16 cellular contexts compared by ENCODE assay signal in the genomic region with DNA sequence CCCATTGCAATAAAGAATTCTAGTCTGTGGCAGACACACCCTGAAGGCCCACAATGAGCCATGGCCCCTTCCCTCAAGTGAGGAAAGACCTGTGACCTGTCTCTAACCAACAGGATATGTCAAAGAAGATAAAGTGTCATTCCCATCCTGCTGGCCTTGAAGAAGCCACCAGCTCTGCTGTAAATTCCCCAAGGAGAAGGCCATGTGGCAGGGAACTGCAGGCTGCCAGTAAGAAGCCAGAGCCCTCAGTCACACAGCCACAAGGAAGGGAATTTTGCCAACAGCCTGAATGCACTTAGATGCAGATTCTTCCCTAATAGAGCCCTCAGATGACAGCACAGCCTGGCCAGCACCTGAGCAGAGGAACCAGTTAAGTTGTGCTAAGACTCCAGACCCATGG. TPM values are rescaled to one million over a fixed set of nuclear protein-coding genes. Genes with fewer than 3 reads are reported as not detected.
DNase-seq lines count a peak whose midpoint lies in the region; ATAC-seq and TF ChIP-seq lines count a peak whose summit lies in the region.
"Had no signal": no experiment of that assay in that cellular context is flagged by ENCODE, and none has a peak within 500 bp of the region (broad histone marks: within the 10 kb centered on the region; RNA-seq: fewer than 3 reads in every experiment).

No MANE protein-coding gene starts in this region.

- intact Hi-C loops in A673 (cut with micrococcal nuclease; ENCODE audit: unreplicated experiment) = no loop called here
- intact Hi-C loops in aorta (cut with DNase I) = no loop called here

- H3K36me3 Mint-ChIP-seq in GM23338 (ENCODE audit: low read depth) = no peaks in the 10 kb centered on the region
- H3K36me3 Mint-ChIP-seq: CD8-positive, alpha-beta memory T cell had no signal

- peaks cover 8% of the 10 kb centered on the region for H3K27me3 ChIP-seq in A673 (replicated peaks; ENCODE audit: insufficient read depth, low read depth, low read length, poor library complexity)
- no peaks in the 10 kb centered on the region for H3K27me3 ChIP-seq in GM23338 (ENCODE audit: insufficient read depth)
- H3K27me3 ChIP-seq in osteoblast (ENCODE audit: insufficient read depth, low read length) = no peaks in the 10 kb centered on the region
- no peaks in the 10 kb centered on the region for H3K27me3 ChIP-seq in aorta (ENCODE audit: control insufficient read depth in 1 of 2, insufficient read depth in 2 of 2, low read length in 1 of 2)
- H3K27me3 ChIP-seq: BLaER1 had no signal

- no peak overlapping the region for H3K4me3 ChIP-seq in A673 (ENCODE audit: low read depth, low read length, poor library complexity, severe bottlenecking)
- H3K4me3 ChIP-seq in GM23338 = no peak overlapping the region
- H3K4me3 ChIP-seq in osteoblast (ENCODE audit: insufficient read depth, low read length) = no peak overlapping the region
- no peak overlapping the region for H3K4me3 ChIP-seq in aorta (ENCODE audit: low read length in 2 of 2)
- H3K4me3 ChIP-seq: A549, BLaER1, GM23248, K562 had no signal

- CTCF ChIA-PET in A673 (lab: Charles Lee) = no interaction called here

- H3K27ac ChIP-seq in A673 (ENCODE audit: low read depth, low read length, poor library complexity, severe bottlenecking) = no peak overlapping the region
- no peak overlapping the region for H3K27ac ChIP-seq in GM23338 (ENCODE audit: low read depth)
- no peak overlapping the region for H3K27ac ChIP-seq in osteoblast (ENCODE audit: low read depth, low read length)
- no peak overlapping the region for H3K27ac ChIP-seq in aorta (ENCODE audit: low read depth in 1 of 2, low read length in 2 of 2)
- H3K27ac ChIP-seq: A549, BLaER1, GM23248 had no signal

- no peak overlapping the region for H3K4me3 Mint-ChIP-seq in GM23338
- H3K4me3 Mint-ChIP-seq: CD8-positive, alpha-beta memory T cell had no signal

- H3K9me2 ChIP-seq in GM23338 (ENCODE audit: insufficient read depth) = peaks cover 5% of the 10 kb centered on the region; the same call in 1 of the 2 replicates

- H3K4me2 ChIP-seq in GM23338 (no peak overlapping the region), osteoblast (ENCODE audit: insufficient read depth, low read length) (no peak overlapping the region)
- H3K4me2 ChIP-seq: A549, BLaER1 had no signal

- no peaks in the 10 kb centered on the region for H3K9me3 ChIP-seq in A673 (ENCODE audit: low read depth, low read length, poor library complexity, severe bottlenecking)
- H3K9me3 ChIP-seq in osteoblast (ENCODE audit: low read depth, low read length) = no peaks in the 10 kb centered on the region
- H3K9me3 ChIP-seq in aorta (ENCODE audit: control insufficient read depth, low read length) = no peaks in the 10 kb centered on the region
- H3K9me3 ChIP-seq: A549, BLaER1, Caco-2 had no signal

- H3K79me2 ChIP-seq in GM23338 (replicated peaks; ENCODE audit: insufficient read depth) (no peaks in the 10 kb centered on the region), osteoblast (ENCODE audit: insufficient read depth, low read length) (no peaks in the 10 kb centered on the region)

- H3K4me1 ChIP-seq in A673 (ENCODE audit: insufficient read depth, low read length, poor library complexity, severe bottlenecking) (no peaks in the 10 kb centered on the region), GM23338 (ENCODE audit: insufficient read depth) (no peaks in the 10 kb centered on the region), osteoblast (ENCODE audit: insufficient read depth, low read length) (no peaks in the 10 kb centered on the region), aorta (ENCODE audit: control insufficient read depth in 1 of 2, insufficient read depth in 2 of 2, low read length in 2 of 2) (no peaks in the 10 kb centered on the region)
- H3K4me1 ChIP-seq: A549, BLaER1, Caco-2 had no signal

- POLR2A ChIA-PET in A673 (lab: Charles Lee; ENCODE audit: low non-redundant PET) = no interaction called here

- ATAC-seq in GM23338 (no peak), HG02973 (IDR thresholded peaks at IDR 0.05; ENCODE audit: unreplicated experiment) (no peak), aorta (ENCODE audit: low FRiP score) (no peak)
- ATAC-seq: A549, K562 had no signal

- peaks cover 3% of the 10 kb centered on the region; the same call in 1 of the 3 replicates for H3K9me3 Mint-ChIP-seq in GM23338

- no peaks in the 10 kb centered on the region for H3K36me3 ChIP-seq in A673 (ENCODE audit: insufficient read depth, low read length, poor library complexity, severe bottlenecking)
- H3K36me3 ChIP-seq in GM23338 (ENCODE audit: insufficient read depth) = no peaks in the 10 kb centered on the region
- H3K36me3 ChIP-seq in osteoblast (ENCODE audit: insufficient read depth, low read length) = no peaks in the 10 kb centered on the region
- H3K36me3 ChIP-seq in aorta (ENCODE audit: control insufficient read depth in 1 of 2, insufficient read depth in 2 of 2, low read length in 1 of 2) = no peaks in the 10 kb centered on the region
- H3K36me3 ChIP-seq: BLaER1 had no signal

- no TSS peak for BruUV-seq in A673 (replicated peaks; lab: Mats Ljungman, UMichigan)

- no peaks in the 10 kb centered on the region for H3K27me3 Mint-ChIP-seq in GM23338 (ENCODE audit: insufficient read depth, low read depth, poor library complexity)

- H4K20me1 ChIP-seq in GM23338 (replicated peaks; ENCODE audit: insufficient read depth) (no peaks in the 10 kb centered on the region), osteoblast (ENCODE audit: insufficient read depth, low read length) (no peaks in the 10 kb centered on the region)
- H4K20me1 ChIP-seq: BLaER1 had no signal

- H3K27ac Mint-ChIP-seq in GM23338 = no peak overlapping the region
- H3K27ac Mint-ChIP-seq: CD8-positive, alpha-beta memory T cell had no signal

- H2AFZ ChIP-seq in GM23338 (peak overlapping the region; percentile 32; the same call in 1 of the 2 replicates), osteoblast (ENCODE audit: low read length) (no peak overlapping the region)
- H2AFZ ChIP-seq: GM23248 had no signal

- TF ChIP-seq CTCF in A673 (conservative IDR thresholded peaks at IDR 0.05; ENCODE audit: low read depth, low read length) = no peak
- TF ChIP-seq CTCF in GM23338 (conservative IDR thresholded peaks at IDR 0.05; ENCODE audit: low read depth in 2 of 2) = no peak
- no peak for TF ChIP-seq CTCF in osteoblast (IDR thresholded peaks at IDR 0.05; ENCODE audit: extremely low read depth, low read depth, low read length)

- H3K4me1 Mint-ChIP-seq in GM23338 = no peaks in the 10 kb centered on the region
- H3K4me1 Mint-ChIP-seq: CD8-positive, alpha-beta memory T cell had no signal

- no peaks in the 10 kb centered on the region for H3F3A ChIP-seq in GM23338 (replicated peaks; ENCODE audit: low read depth)

- DNase-seq in A673 (ENCODE audit: low spot score) (peak; percentile 3), GM23338 (ENCODE audit: low spot score) (no peak), cerebellar cortex (ENCODE audit: low spot score) (peak; percentile 34), osteoblast (ENCODE audit: insufficient read length, low spot score, missing footprints) (peak; percentile 43), T1000 (lab: John Stamatoyannopoulos, UW) (no peak), aorta (no peak)
- DNase-seq: Caco-2; CD8-positive, alpha-beta memory T cell; DND-41; GF-D8; GM23248; H7 had no signal

TF ChIP-seq in GM23338, 12 proteins besides CTCF, POLR2A, EP300 and RAD21 (continues in another document):
- TF ChIP-seq POLR2AphosphoS5 (IDR thresholded peaks at IDR 0.05; ENCODE audit: low read depth) = no peak
- TF ChIP-seq, protein P1, sequence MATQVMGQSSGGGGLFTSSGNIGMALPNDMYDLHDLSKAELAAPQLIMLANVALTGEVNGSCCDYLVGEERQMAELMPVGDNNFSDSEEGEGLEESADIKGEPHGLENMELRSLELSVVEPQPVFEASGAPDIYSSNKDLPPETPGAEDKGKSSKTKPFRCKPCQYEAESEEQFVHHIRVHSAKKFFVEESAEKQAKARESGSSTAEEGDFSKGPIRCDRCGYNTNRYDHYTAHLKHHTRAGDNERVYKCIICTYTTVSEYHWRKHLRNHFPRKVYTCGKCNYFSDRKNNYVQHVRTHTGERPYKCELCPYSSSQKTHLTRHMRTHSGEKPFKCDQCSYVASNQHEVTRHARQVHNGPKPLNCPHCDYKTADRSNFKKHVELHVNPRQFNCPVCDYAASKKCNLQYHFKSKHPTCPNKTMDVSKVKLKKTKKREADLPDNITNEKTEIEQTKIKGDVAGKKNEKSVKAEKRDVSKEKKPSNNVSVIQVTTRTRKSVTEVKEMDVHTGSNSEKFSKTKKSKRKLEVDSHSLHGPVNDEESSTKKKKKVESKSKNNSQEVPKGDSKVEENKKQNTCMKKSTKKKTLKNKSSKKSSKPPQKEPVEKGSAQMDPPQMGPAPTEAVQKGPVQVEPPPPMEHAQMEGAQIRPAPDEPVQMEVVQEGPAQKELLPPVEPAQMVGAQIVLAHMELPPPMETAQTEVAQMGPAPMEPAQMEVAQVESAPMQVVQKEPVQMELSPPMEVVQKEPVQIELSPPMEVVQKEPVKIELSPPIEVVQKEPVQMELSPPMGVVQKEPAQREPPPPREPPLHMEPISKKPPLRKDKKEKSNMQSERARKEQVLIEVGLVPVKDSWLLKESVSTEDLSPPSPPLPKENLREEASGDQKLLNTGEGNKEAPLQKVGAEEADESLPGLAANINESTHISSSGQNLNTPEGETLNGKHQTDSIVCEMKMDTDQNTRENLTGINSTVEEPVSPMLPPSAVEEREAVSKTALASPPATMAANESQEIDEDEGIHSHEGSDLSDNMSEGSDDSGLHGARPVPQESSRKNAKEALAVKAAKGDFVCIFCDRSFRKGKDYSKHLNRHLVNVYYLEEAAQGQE (IDR thresholded peaks at IDR 0.05; ENCODE audit: unreplicated experiment) = no peak
- TF ChIP-seq, protein P2, sequence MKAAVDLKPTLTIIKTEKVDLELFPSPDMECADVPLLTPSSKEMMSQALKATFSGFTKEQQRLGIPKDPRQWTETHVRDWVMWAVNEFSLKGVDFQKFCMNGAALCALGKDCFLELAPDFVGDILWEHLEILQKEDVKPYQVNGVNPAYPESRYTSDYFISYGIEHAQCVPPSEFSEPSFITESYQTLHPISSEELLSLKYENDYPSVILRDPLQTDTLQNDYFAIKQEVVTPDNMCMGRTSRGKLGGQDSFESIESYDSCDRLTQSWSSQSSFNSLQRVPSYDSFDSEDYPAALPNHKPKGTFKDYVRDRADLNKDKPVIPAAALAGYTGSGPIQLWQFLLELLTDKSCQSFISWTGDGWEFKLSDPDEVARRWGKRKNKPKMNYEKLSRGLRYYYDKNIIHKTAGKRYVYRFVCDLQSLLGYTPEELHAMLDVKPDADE (IDR thresholded peaks at IDR 0.05) = no peak
- no peak for TF ChIP-seq ZNF331 (CRISPR knock-in tag; IDR thresholded peaks at IDR 0.05; ENCODE audit: low read depth)
- TF ChIP-seq STAT1 (IDR thresholded peaks at IDR 0.05; ENCODE audit: unreplicated experiment) = no peak
- no peak for TF ChIP-seq EZH2 (IDR thresholded peaks at IDR 0.05; ENCODE audit: low read depth, unreplicated experiment)
- no peak for TF ChIP-seq JUNB (IDR thresholded peaks at IDR 0.05; ENCODE audit: unreplicated experiment)
- TF ChIP-seq EZH2phosphoT487 (IDR thresholded peaks at IDR 0.05; ENCODE audit: unreplicated experiment) = no peak

RNA-seq across cellular contexts. Expression of gene VIP, which starts 24.8 kb away (rescaled TPM):
- total RNA-seq in A673 (2021) = not detected in 2 replicates
- not detected in 2 replicates for total RNA-seq in GM23338 (2014; rRNA removed; shearing (Covaris generic))
- not detected in 2 replicates for polyA plus RNA-seq in GM23338 (2016; fragmentation: Nextera tagmentation; extraction: Ambion mirVana)
- not detected in 2 replicates for total RNA-seq in osteoblast
- total RNA-seq in aorta = 1 to 10 TPM in 1 of 2 donors, under 1 TPM in 1; 0.78 to 1.5 TPM
- under 1 TPM in 1 of 2 donors, not detected in 1; 0.38 TPM for polyA plus RNA-seq in aorta
- total RNA-seq: Caco-2; CD8-positive, alpha-beta memory T cell; H7; K562 had no signal
- polyA plus RNA-seq: CD8-positive, alpha-beta memory T cell; GM23248 had no signal

Comparison
In these comparisons a context has a peak if more than half of its experiments do, and no peak if none do; other contexts are left out.
1. DNase-seq: peak in A673 (single experiment), cerebellar cortex (single experiment) and osteoblast (single experiment); none in GM23338 (single experiment), T1000 (single experiment) and aorta (0 of 2).